Comparison of ENCODE assay signal across 2 cellular contexts in the genomic region with DNA sequence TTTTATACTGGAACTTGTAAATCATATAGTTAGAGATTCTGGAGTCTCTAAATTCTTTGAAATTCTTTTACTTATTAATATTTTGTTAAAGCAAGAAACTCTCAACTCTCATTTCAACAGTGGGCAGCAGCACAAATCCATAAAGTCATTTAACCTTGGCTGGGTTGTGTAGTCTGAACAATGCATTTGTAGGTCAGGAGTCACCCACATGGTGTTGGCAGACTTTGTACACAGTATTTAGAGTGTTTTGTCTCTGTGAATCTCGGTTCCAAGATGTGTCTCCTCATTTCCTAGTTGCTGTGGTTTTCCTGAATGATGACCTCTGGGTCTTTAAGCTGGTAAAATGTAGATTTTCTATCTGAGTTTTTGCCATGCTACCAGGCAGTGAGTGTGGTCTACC.
TF ChIP-seq lines count a peak whose summit lies in the region.

No MANE protein-coding gene starts in this region.

TF ChIP-seq in IMR-90, 13 proteins besides CTCF, POLR2A, EP300 and RAD21:
- TF ChIP-seq, protein P1, sequence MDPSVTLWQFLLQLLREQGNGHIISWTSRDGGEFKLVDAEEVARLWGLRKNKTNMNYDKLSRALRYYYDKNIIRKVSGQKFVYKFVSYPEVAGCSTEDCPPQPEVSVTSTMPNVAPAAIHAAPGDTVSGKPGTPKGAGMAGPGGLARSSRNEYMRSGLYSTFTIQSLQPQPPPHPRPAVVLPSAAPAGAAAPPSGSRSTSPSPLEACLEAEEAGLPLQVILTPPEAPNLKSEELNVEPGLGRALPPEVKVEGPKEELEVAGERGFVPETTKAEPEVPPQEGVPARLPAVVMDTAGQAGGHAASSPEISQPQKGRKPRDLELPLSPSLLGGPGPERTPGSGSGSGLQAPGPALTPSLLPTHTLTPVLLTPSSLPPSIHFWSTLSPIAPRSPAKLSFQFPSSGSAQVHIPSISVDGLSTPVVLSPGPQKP (IDR thresholded peaks at IDR 0.05; ENCODE audit: borderline replicate concordance, low read depth, low read length) = no peak
- TF ChIP-seq NFE2L2 (IDR thresholded peaks at IDR 0.05; ENCODE audit: low read depth, low read length) (no peak), FOS (IDR thresholded peaks at IDR 0.05; ENCODE audit: low read depth, low read length) (no peak), CHD1 (IDR thresholded peaks at IDR 0.05; ENCODE audit: low read depth, low read length) (no peak)

TF ChIP-seq in H1, 55 proteins besides CTCF, POLR2A, EP300 and RAD21:
- no peak for TF ChIP-seq GTF2F1 (IDR thresholded peaks at IDR 0.05; ENCODE audit: borderline replicate concordance, low read depth, low read length)
- TF ChIP-seq TCF12 (IDR thresholded peaks at IDR 0.05; ENCODE audit: low read depth, low read length) = no peak
- TF ChIP-seq SAP30 (IDR thresholded peaks at IDR 0.05; ENCODE audit: insufficient read depth, insufficient replicate concordance, low read length) = no peak
- TF ChIP-seq EGR1 (IDR thresholded peaks at IDR 0.05; ENCODE audit: borderline replicate concordance, low read depth, low read length) = no peak
- TF ChIP-seq, protein P2, sequence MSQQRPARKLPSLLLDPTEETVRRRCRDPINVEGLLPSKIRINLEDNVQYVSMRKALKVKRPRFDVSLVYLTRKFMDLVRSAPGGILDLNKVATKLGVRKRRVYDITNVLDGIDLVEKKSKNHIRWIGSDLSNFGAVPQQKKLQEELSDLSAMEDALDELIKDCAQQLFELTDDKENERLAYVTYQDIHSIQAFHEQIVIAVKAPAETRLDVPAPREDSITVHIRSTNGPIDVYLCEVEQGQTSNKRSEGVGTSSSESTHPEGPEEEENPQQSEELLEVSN (IDR thresholded peaks at IDR 0.05) = no peak
TF ChIP-seq in H1: peak in this region for 0.
